12 cellular contexts compared by ENCODE assay signal in genomic region chr17:65074778-65075250, GRCh38. TPM values are rescaled to one million over a fixed set of nuclear protein-coding genes. Genes with fewer than 3 reads are reported as not detected.
A peak's percentile ranks its signal among the peaks of the same experiment; 100 is the strongest.
DNase-seq lines count a peak whose midpoint lies in the region; ATAC-seq, FAIRE-seq and TF ChIP-seq lines count a peak whose summit lies in the region.
"Had no signal": no experiment of that assay in that cellular context is flagged by ENCODE, and none has a peak within 500 bp of the region (broad histone marks: within the 10 kb centered on the region; RNA-seq: fewer than 3 reads in every experiment).

No MANE protein-coding gene starts in this region.

- no peaks in the 10 kb centered on the region for H3K36me3 Mint-ChIP-seq in CD14-positive monocyte
- H3K36me3 Mint-ChIP-seq: activated naive CD8-positive, alpha-beta T cell treated with anti-CD3 and anti-CD28 coated beads, Interleukin-2, amount 10 ng/mL, durations not matched to agents 7 days and 5 days had no signal

- WGBS in A549 (ENCODE audit: missing lambda C conversion rate): 4% methylated on average over 7 of the region's 7 CpGs

- H3K27ac ChIP-seq in A549 (peak overlapping the region; percentile 65 to 88), osteoblast (ENCODE audit: low read depth, low read length) (no peak overlapping the region)
- H3K27ac ChIP-seq: epithelial cell of prostate had no signal

- no peaks in the 10 kb centered on the region for H4K20me1 ChIP-seq in osteoblast (ENCODE audit: insufficient read depth, low read length)

- H3K4me1 Mint-ChIP-seq in CD14-positive monocyte: no peaks in the 10 kb centered on the region

- TF ChIP-seq RAD21 in A549 (conservative IDR thresholded peaks at IDR 0.05 in 1 of 2, IDR thresholded peaks at IDR 0.05 in 1 of 2): peak; percentile 40 to 44; a peak in 4 of 5 replicates

- no peak for FAIRE-seq in A549 (lab: Jason Lieb, UNC)
- FAIRE-seq: GM19239 had no signal

- no peaks in the 10 kb centered on the region for H3K9me3 Mint-ChIP-seq in CD14-positive monocyte
- H3K9me3 Mint-ChIP-seq: activated naive CD8-positive, alpha-beta T cell treated with anti-CD3 and anti-CD28 coated beads, Interleukin-2, amount 10 ng/mL, durations not matched to agents 7 days and 5 days had no signal

- TF ChIP-seq POLR2A in A549 (IDR thresholded peaks at IDR 0.05; ENCODE audit: low read length): no peak

- peaks cover 0 to 2% (median 1%) of the 10 kb centered on the region in 3 donors for H3K27me3 Mint-ChIP-seq in CD14-positive monocyte (ENCODE audit: low read depth in 3 of 3)

- H3K9me3 ChIP-seq in A549: no peaks in the 10 kb centered on the region
- H3K9me3 ChIP-seq in osteoblast (ENCODE audit: low read depth, low read length): no peaks in the 10 kb centered on the region

- peak overlapping the region; percentile 75 for H3K4me2 ChIP-seq in A549
- no peak overlapping the region for H3K4me2 ChIP-seq in osteoblast (ENCODE audit: insufficient read depth, low read length)

- peaks cover 2% of the 10 kb centered on the region for H3K27me3 ChIP-seq in osteoblast (ENCODE audit: insufficient read depth, low read length)

- DNase-seq in A549 (ENCODE audit: low read depth in 1 of 2, low spot score in 1 of 2): peak; percentile 49 to 73
- peak; percentile 27 for DNase-seq in UCSD-AML1 (lab: John Stamatoyannopoulos, UW; ENCODE audit: unreplicated experiment)
- peak; percentile 85 for DNase-seq in left ventricle myocardium superior
- peak; percentile 65 for DNase-seq in osteoblast (ENCODE audit: insufficient read length, low spot score, missing footprints)
- DNase-seq in CD14-positive monocyte (ENCODE audit: low spot score): no peak
- no peak for DNase-seq in stimulated activated naive CD8-positive, alpha-beta T cell treated with anti-CD3 and anti-CD28 coated beads, Interleukin-15, Interleukin-2, amounts not matched to agents 100 U/mL and 50 U/mL, for 24 hours
- DNase-seq: activated naive CD8-positive, alpha-beta T cell treated with anti-CD3 and anti-CD28 coated beads, Interleukin-2, amount 10 ng/mL, durations not matched to agents 7 days and 5 days; NCI-H2029 had no signal

- H3K36me3 ChIP-seq in osteoblast (ENCODE audit: insufficient read depth, low read length): no peaks in the 10 kb centered on the region

- CTCF ChIA-PET in A549 (lab: Yijun Ruan, JAX): interaction anchor here (0.9 to 16.7 kb wide), 10 partner anchors 11 to 113 kb away, joined by 3 to 145 read pairs (median 7); partner anchors contain the start of gene RGS9

- H3K79me2 ChIP-seq in osteoblast (ENCODE audit: insufficient read depth, low read length): no peaks in the 10 kb centered on the region

- H3K27ac Mint-ChIP-seq in CD14-positive monocyte: no peak overlapping the region
- H3K27ac Mint-ChIP-seq: activated naive CD8-positive, alpha-beta T cell treated with anti-CD3 and anti-CD28 coated beads, Interleukin-2, amount 10 ng/mL, durations not matched to agents 7 days and 5 days had no signal

- peak; percentile 67 to 80 for ATAC-seq in A549
- ATAC-seq in left ventricle myocardium superior: peak; percentile 90
- no peak for ATAC-seq in activated CD4-positive, CD25-positive, alpha-beta regulatory T cell treated with anti-CD3 and anti-CD28 coated beads, Interleukin-2, amount 50 U/mL, for 24 hours
- no peak for ATAC-seq in stimulated activated naive CD8-positive, alpha-beta T cell treated with anti-CD3 and anti-CD28 coated beads, Interleukin-15, Interleukin-2, amounts not matched to agents 100 U/mL and 50 U/mL, for 24 hours
- no peak for ATAC-seq in HG03095 (IDR thresholded peaks at IDR 0.05; ENCODE audit: unreplicated experiment)

- no peak overlapping the region for H2AFZ ChIP-seq in osteoblast (ENCODE audit: low read length)

- peaks cover 59% of the 10 kb centered on the region for H3K4me1 ChIP-seq in A549
- peaks cover 2% of the 10 kb centered on the region for H3K4me1 ChIP-seq in osteoblast (ENCODE audit: insufficient read depth, low read length)

- no peak for TF ChIP-seq CTCF in A549 (IDR thresholded peaks at IDR 0.05)
- TF ChIP-seq CTCF in osteoblast (IDR thresholded peaks at IDR 0.05; ENCODE audit: extremely low read depth, low read depth, low read length): no peak
- no peak for TF ChIP-seq CTCF in CD14-positive monocyte (IDR thresholded peaks at IDR 0.05)

- H3K4me3 ChIP-seq in A549 (no peak overlapping the region), osteoblast (ENCODE audit: insufficient read depth, low read length) (no peak overlapping the region)

- no peak overlapping the region for H3K4me3 Mint-ChIP-seq in CD14-positive monocyte
- H3K4me3 Mint-ChIP-seq: activated naive CD8-positive, alpha-beta T cell treated with anti-CD3 and anti-CD28 coated beads, Interleukin-2, amount 10 ng/mL, durations not matched to agents 7 days and 5 days had no signal

- POLR2A ChIA-PET in A549 (lab: Yijun Ruan, JAX): interaction anchor here (0.6 to 2.8 kb wide), 7 partner anchors 11 to 155 kb away, joined by 3 to 23 read pairs (median 6); partner anchors contain the start of genes GNA13 and LRRC37A3

- intact Hi-C loops in left ventricle myocardium superior (cut with micrococcal nuclease): no loop called here
- intact Hi-C loops in CD14-positive monocyte (cut with micrococcal nuclease): no loop called here

- TF ChIP-seq EP300 in A549 (IDR thresholded peaks at IDR 0.05): no peak

TF ChIP-seq in A549, 52 proteins besides CTCF, POLR2A, EP300 and RAD21 (continues in another document):
- TF ChIP-seq ZSCAN20 (CRISPR knock-in tag; IDR thresholded peaks at IDR 0.05): no peak
- TF ChIP-seq HMGXB4 (CRISPR knock-in tag; IDR thresholded peaks at IDR 0.05; ENCODE audit: borderline replicate concordance): no peak
- TF ChIP-seq CHD2 (IDR thresholded peaks at IDR 0.05; ENCODE audit: low read length, partially characterized antibody): no peak
- TF ChIP-seq RCOR1 (IDR thresholded peaks at IDR 0.05; ENCODE audit: low read depth, low read length): no peak
- no peak for TF ChIP-seq NPAS2 (CRISPR knock-in tag; IDR thresholded peaks at IDR 0.05; ENCODE audit: borderline replicate concordance)
- peak in 1 of 2 experiments; percentile 48; a peak in 1 of 5 replicates for TF ChIP-seq JUN (IDR thresholded peaks at IDR 0.05)
- TF ChIP-seq POLR2AphosphoS2 (conservative IDR thresholded peaks at IDR 0.05; ENCODE audit: low read length): no peak
- TF ChIP-seq ZNF302 (CRISPR knock-in tag; IDR thresholded peaks at IDR 0.05): no peak
- no peak for TF ChIP-seq ESRRA (IDR thresholded peaks at IDR 0.05; ENCODE audit: borderline replicate concordance, low read length)
- TF ChIP-seq, protein P1, sequence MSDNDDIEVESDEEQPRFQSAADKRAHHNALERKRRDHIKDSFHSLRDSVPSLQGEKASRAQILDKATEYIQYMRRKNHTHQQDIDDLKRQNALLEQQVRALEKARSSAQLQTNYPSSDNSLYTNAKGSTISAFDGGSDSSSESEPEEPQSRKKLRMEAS (IDR thresholded peaks at IDR 0.05): peak; percentile 49; the same call in 1 of the 2 replicates
- TF ChIP-seq MAZ (IDR thresholded peaks at IDR 0.05; ENCODE audit: borderline replicate concordance, low read depth, low read length): no peak
- TF ChIP-seq TFCP2L1 (CRISPR knock-in tag; IDR thresholded peaks at IDR 0.05): no peak
- TF ChIP-seq, protein P2, sequence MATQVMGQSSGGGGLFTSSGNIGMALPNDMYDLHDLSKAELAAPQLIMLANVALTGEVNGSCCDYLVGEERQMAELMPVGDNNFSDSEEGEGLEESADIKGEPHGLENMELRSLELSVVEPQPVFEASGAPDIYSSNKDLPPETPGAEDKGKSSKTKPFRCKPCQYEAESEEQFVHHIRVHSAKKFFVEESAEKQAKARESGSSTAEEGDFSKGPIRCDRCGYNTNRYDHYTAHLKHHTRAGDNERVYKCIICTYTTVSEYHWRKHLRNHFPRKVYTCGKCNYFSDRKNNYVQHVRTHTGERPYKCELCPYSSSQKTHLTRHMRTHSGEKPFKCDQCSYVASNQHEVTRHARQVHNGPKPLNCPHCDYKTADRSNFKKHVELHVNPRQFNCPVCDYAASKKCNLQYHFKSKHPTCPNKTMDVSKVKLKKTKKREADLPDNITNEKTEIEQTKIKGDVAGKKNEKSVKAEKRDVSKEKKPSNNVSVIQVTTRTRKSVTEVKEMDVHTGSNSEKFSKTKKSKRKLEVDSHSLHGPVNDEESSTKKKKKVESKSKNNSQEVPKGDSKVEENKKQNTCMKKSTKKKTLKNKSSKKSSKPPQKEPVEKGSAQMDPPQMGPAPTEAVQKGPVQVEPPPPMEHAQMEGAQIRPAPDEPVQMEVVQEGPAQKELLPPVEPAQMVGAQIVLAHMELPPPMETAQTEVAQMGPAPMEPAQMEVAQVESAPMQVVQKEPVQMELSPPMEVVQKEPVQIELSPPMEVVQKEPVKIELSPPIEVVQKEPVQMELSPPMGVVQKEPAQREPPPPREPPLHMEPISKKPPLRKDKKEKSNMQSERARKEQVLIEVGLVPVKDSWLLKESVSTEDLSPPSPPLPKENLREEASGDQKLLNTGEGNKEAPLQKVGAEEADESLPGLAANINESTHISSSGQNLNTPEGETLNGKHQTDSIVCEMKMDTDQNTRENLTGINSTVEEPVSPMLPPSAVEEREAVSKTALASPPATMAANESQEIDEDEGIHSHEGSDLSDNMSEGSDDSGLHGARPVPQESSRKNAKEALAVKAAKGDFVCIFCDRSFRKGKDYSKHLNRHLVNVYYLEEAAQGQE (IDR thresholded peaks at IDR 0.05): no peak

RNA-seq across cellular contexts. Expression of gene GNA13, which starts 18.3 kb away (rescaled TPM):
- polyA plus RNA-seq in A549 (2011; rRNA removed) (79.7 and 95.8 TPM in 2 replicates), A549 (2017; fragmentation: RNase III; extraction: RNeasy Plus Mini Kit Qiagen cat#74134 plus additional on column Dnase treatment) (32.5 to 34.4 TPM (median 33.1 TPM) in 3 replicates), CD14-positive monocyte (10 to 100 TPM; 40.3 to 49.3 TPM)
- 15.5 and 18.3 TPM in 2 replicates for polyA plus RNA-seq in A549 (2012; cell fraction: cytosol; rRNA removed)
- polyA plus RNA-seq in A549 (2012; cell fraction: nucleus; rRNA removed): 7.2 and 10.1 TPM in 2 replicates
- polyA minus RNA-seq in A549 (2011; rRNA and poly(A)+ RNA removed): 50.0 and 51.2 TPM in 2 replicates
- total RNA-seq in left ventricle myocardium superior (23.7 TPM), osteoblast (63.1 and 63.3 TPM in 2 replicates)

Comparison
In these comparisons a context has a peak if more than half of its experiments do, and no peak if none do; other contexts are left out.
1. ATAC-seq: peak in A549 (2 of 2) and left ventricle myocardium superior (single experiment); none in activated CD4-positive, CD25-positive, alpha-beta regulatory T cell treated with anti-CD3 and anti-CD28 coated beads, Interleukin-2, amount 50 U/mL, for 24 hours (0 of 2), stimulated activated naive CD8-positive, alpha-beta T cell treated with anti-CD3 and anti-CD28 coated beads, Interleukin-15, Interleukin-2, amounts not matched to agents 100 U/mL and 50 U/mL, for 24 hours (single experiment) and HG03095 (single experiment).
2. DNase-seq: peak in A549 (2 of 2), UCSD-AML1 (single experiment), left ventricle myocardium superior (single experiment) and osteoblast (single experiment); none in CD14-positive monocyte (single experiment) and stimulated activated naive CD8-positive, alpha-beta T cell treated with anti-CD3 and anti-CD28 coated beads, Interleukin-15, Interleukin-2, amounts not matched to agents 100 U/mL and 50 U/mL, for 24 hours (single experiment).